ENCODE assay signal across 10 cellular contexts in genomic region chr1:204462229-204462561, GRCh38. TPM values are rescaled to one million over a fixed set of nuclear protein-coding genes. Genes with fewer than 3 reads are reported as not detected.
DNase-seq lines count a peak whose midpoint lies in the region; ATAC-seq and TF ChIP-seq lines count a peak whose summit lies in the region.
"Had no signal": no experiment of that assay in that cellular context is flagged by ENCODE, and none has a peak within 500 bp of the region (broad histone marks: within the 10 kb centered on the region; RNA-seq: fewer than 3 reads in every experiment).

No MANE protein-coding gene starts in this region.

- H3K27me3 ChIP-seq in CD4-positive, CD25-positive, alpha-beta regulatory T cell (ENCODE audit: control insufficient read depth, insufficient read depth, low read length) = no peaks in the 10 kb centered on the region
- peaks cover 2% of the 10 kb centered on the region; the same call in 1 of the 2 replicates for H3K27me3 ChIP-seq in DOHH2 (ENCODE audit: control insufficient read depth, low read length)

- peaks cover 9 to 43% (median 24%) of the 10 kb centered on the region in 4 donors for H3K4me1 Mint-ChIP-seq in CD4-positive, CD25-positive, alpha-beta regulatory T cell
- peaks cover 96 to 100% (median 100%) of the 10 kb centered on the region in 3 donors for H3K4me1 Mint-ChIP-seq in naive B cell

- no peaks in the 10 kb centered on the region for H3K27me3 Mint-ChIP-seq in CD4-positive, CD25-positive, alpha-beta regulatory T cell
- H3K27me3 Mint-ChIP-seq in naive B cell = no peaks in the 10 kb centered on the region

- H3K9me2 ChIP-seq in DOHH2 (replicated peaks; ENCODE audit: control insufficient read depth, low read length) = no peaks in the 10 kb centered on the region

- intact Hi-C loops in mucosa of descending colon (cut with DNase I, micrococcal nuclease) = no loop called here

- H3K27ac Mint-ChIP-seq in CD4-positive, CD25-positive, alpha-beta regulatory T cell = peak overlapping the region in 2 of 3 donors; percentile 70 to 89
- peak overlapping the region; percentile 92 to 97 (median 97) for H3K27ac Mint-ChIP-seq in naive B cell

- TF ChIP-seq CTCF in DOHH2 (IDR thresholded peaks at IDR 0.05; ENCODE audit: low read depth, low read length, poor library complexity, severe bottlenecking) (no peak), mucosa of descending colon (IDR thresholded peaks at IDR 0.05) (no peak)

- H3K4me3 Mint-ChIP-seq in CD4-positive, CD25-positive, alpha-beta regulatory T cell = peak overlapping the region in 2 of 4 donors; percentile 41 to 44
- peak overlapping the region; percentile 8 to 93 (median 85) for H3K4me3 Mint-ChIP-seq in naive B cell

- H4K20me1 ChIP-seq in DOHH2 (ENCODE audit: control insufficient read depth, insufficient read depth, low read depth, low read length) = 0 out of 2 replicates have a peak, but pooled peaks cover 4% of the 10 kb centered on the region

- H3K27ac ChIP-seq in CD4-positive, CD25-positive, alpha-beta regulatory T cell (ENCODE audit: insufficient read depth, low read length, poor library complexity, severe bottlenecking) = peak overlapping the region; percentile 57
- H3K27ac ChIP-seq in DOHH2 (ENCODE audit: low read depth, low read length) (no peak overlapping the region), caudate nucleus (ENCODE audit: low read depth, low read length) (peak overlapping the region; percentile 40)

- H3F3A ChIP-seq in DOHH2 (ENCODE audit: control insufficient read depth, insufficient read depth) = no peaks in the 10 kb centered on the region

- H3K9me3 Mint-ChIP-seq in CD4-positive, CD25-positive, alpha-beta regulatory T cell = no peaks in the 10 kb centered on the region
- no peaks in the 10 kb centered on the region for H3K9me3 Mint-ChIP-seq in naive B cell
- H3K9me3 Mint-ChIP-seq: activated T-helper 2 cell treated with anti-CD3 and anti-CD28 coated beads, Interferon-gamma antibody, Interleukin-2, Interleukin-4, amounts not matched to agents 10 μg/mL and 5 μg/mL and 100 μg/mL, durations not matched to agents 14 hours and 24 hours and 36 hours had no signal

- DNase-seq in CD4-positive, CD25-positive, alpha-beta regulatory T cell = no peak
- no peak for DNase-seq in caudate nucleus (lab: John Stamatoyannopoulos, UW)
- no peak for DNase-seq in naive B cell
- DNase-seq in mucosa of descending colon = no peak
- no peak for DNase-seq in mesenteric fat pad (ENCODE audit: low spot score)
- DNase-seq: Calu3, NCI-H1417 had no signal

- H3K36me3 ChIP-seq in CD4-positive, CD25-positive, alpha-beta regulatory T cell (ENCODE audit: control insufficient read depth, insufficient read depth, low read length) = peaks cover 14% of the 10 kb centered on the region
- H3K36me3 ChIP-seq in DOHH2 (ENCODE audit: control insufficient read depth, low read length) (peaks cover 19% of the 10 kb centered on the region), mucosa of descending colon (ENCODE audit: low read depth) (no peaks in the 10 kb centered on the region)

- H3K79me2 ChIP-seq in DOHH2 (ENCODE audit: control insufficient read depth, low read length) = no peaks in the 10 kb centered on the region

- H3K4me2 ChIP-seq in DOHH2 (ENCODE audit: low read length) = peak overlapping the region; percentile 59

- no peak for ATAC-seq in CD4-positive, CD25-positive, alpha-beta regulatory T cell (ENCODE audit: low read depth in 2 of 2)
- ATAC-seq in naive B cell (ENCODE audit: low read depth in 2 of 2) (no peak), mucosa of descending colon (no peak), HG03045 (IDR thresholded peaks at IDR 0.05; ENCODE audit: unreplicated experiment) (no peak)

- peaks cover 47% of the 10 kb centered on the region for H3K36me3 Mint-ChIP-seq in CD4-positive, CD25-positive, alpha-beta regulatory T cell
- H3K36me3 Mint-ChIP-seq in naive B cell = peaks cover 22 to 54% of the 10 kb centered on the region in 2 donors

- no peak overlapping the region for H3K4me3 ChIP-seq in CD4-positive, CD25-positive, alpha-beta regulatory T cell (ENCODE audit: low read depth, low read length)
- H3K4me3 ChIP-seq in DOHH2 (ENCODE audit: low read length) = peak overlapping the region; percentile 49
- H3K4me3 ChIP-seq in mucosa of descending colon = no peak overlapping the region

- H3K9me3 ChIP-seq in CD4-positive, CD25-positive, alpha-beta regulatory T cell (ENCODE audit: control insufficient read depth in 2 of 2, low read length in 2 of 2) = no peaks in the 10 kb centered on the region
- H3K9me3 ChIP-seq in DOHH2 (ENCODE audit: control insufficient read depth, insufficient read depth, low read length) = no peaks in the 10 kb centered on the region
- H3K9me3 ChIP-seq in mucosa of descending colon = no peaks in the 10 kb centered on the region

- peaks cover 35% of the 10 kb centered on the region for H3K4me1 ChIP-seq in CD4-positive, CD25-positive, alpha-beta regulatory T cell (ENCODE audit: control insufficient read depth, insufficient read depth, low read length, poor library complexity, severe bottlenecking)
- H3K4me1 ChIP-seq in DOHH2 (ENCODE audit: control insufficient read depth, low read length) (peaks cover 63% of the 10 kb centered on the region), mucosa of descending colon (ENCODE audit: low read depth) (peaks cover 4% of the 10 kb centered on the region)

RNA-seq across cellular contexts. Expression of gene PIK3C2B, which starts 32.4 kb away (rescaled TPM):
- total RNA-seq in CD4-positive, CD25-positive, alpha-beta regulatory T cell = 39.5 TPM
- 1 to 10 TPM in 3 of 4 donors, under 1 TPM in 1; 0.90 to 2.2 (median 1.5) TPM for polyA plus RNA-seq in CD4-positive, CD25-positive, alpha-beta regulatory T cell
- 10 to 100 TPM in 3 of 6 donors, 1 to 10 TPM in 2, not detected in 1; 8.5 to 16.9 (median 10.6) TPM for polyA plus RNA-seq in naive B cell (ENCODE audit: low read depth in 6 of 6)
- total RNA-seq in mucosa of descending colon (100 to 1,000 TPM in 1 of 3 donors, 10 to 100 TPM in 2; 66.5 to 117 (median 90.4) TPM), mesenteric fat pad (47.1 TPM)

RNA-seq across cellular contexts. Expression of gene PPP1R15B, which starts 50.6 kb away (rescaled TPM):
- total RNA-seq in CD4-positive, CD25-positive, alpha-beta regulatory T cell = 239 TPM
- polyA plus RNA-seq in CD4-positive, CD25-positive, alpha-beta regulatory T cell = 10 to 100 TPM; 13.2 to 24.2 (median 21.1) TPM
- polyA plus RNA-seq in naive B cell (ENCODE audit: low read depth in 6 of 6) = 10 to 100 TPM; 18.5 to 39.0 (median 33.0) TPM
- 10 to 100 TPM; 56.7 to 60.2 (median 60.1) TPM for total RNA-seq in mucosa of descending colon
- total RNA-seq in mesenteric fat pad = 132 TPM

RNA-seq across cellular contexts. Expression of gene MDM4, which starts 54.0 kb away (rescaled TPM):
- total RNA-seq in CD4-positive, CD25-positive, alpha-beta regulatory T cell = 263 TPM
- polyA plus RNA-seq in CD4-positive, CD25-positive, alpha-beta regulatory T cell = 10 to 100 TPM; 10.0 to 20.0 (median 11.3) TPM
- 10 to 100 TPM; 12.6 to 50.8 (median 28.2) TPM for polyA plus RNA-seq in naive B cell (ENCODE audit: low read depth in 6 of 6)
- 10 to 100 TPM; 52.9 to 84.2 (median 80.2) TPM for total RNA-seq in mucosa of descending colon
- total RNA-seq in mesenteric fat pad = 88.5 TPM
